Comparison of ENCODE assay signal across 26 cellular contexts in genomic region chr12:130519-130918, GRCh38.
"Had no signal": no experiment of that assay in that cellular context is flagged by ENCODE, and none has a peak within 500 bp of the region (broad histone marks: within the 10 kb centered on the region; RNA-seq: fewer than 3 reads in every experiment).

No MANE protein-coding gene starts in this region.

- H3K4me3 ChIP-seq: colonic mucosa, coronary artery, dorsolateral prefrontal cortex, esophagus muscularis mucosa, esophagus squamous epithelium, gastrocnemius medialis, gastroesophageal sphincter had no signal

- ATAC-seq: effector memory CD8-positive, alpha-beta T cell; esophagus mucosa; foreskin keratinocyte; gastrocnemius medialis; gastroesophageal sphincter had no signal

- H3K4me1 ChIP-seq: colonic mucosa, esophagus muscularis mucosa, esophagus squamous epithelium, foreskin keratinocyte, gastrocnemius medialis, gastroesophageal sphincter had no signal

- H3K36me3 ChIP-seq: colonic mucosa, esophagus muscularis mucosa, esophagus squamous epithelium, gastrocnemius medialis, gastroesophageal sphincter had no signal

- H3K27ac ChIP-seq: colonic mucosa, coronary artery, dorsolateral prefrontal cortex, epithelial cell of prostate, esophagus muscularis mucosa, esophagus squamous epithelium, foreskin keratinocyte, gastrocnemius medialis, gastroesophageal sphincter had no signal

- FAIRE-seq: colon, endometrium, endothelial cell of umbilical vein, frontal cortex had no signal

- H3K27me3 ChIP-seq: colonic mucosa, dorsolateral prefrontal cortex, foreskin keratinocyte had no signal

- DNase-seq: colonic mucosa; cortex of kidney; dermis blood vessel endothelial cell; dorsolateral prefrontal cortex; effector CD4-positive, alpha-beta T cell; effector CD8-positive, alpha-beta T cell; effector memory CD4-positive, alpha-beta T cell; effector memory CD8-positive, alpha-beta T cell; endodermal cell; erythroblast; esophagus squamous epithelium; foreskin fibroblast; foreskin keratinocyte; foreskin melanocyte; gastrocnemius medialis; glutamatergic neuron; head of caudate nucleus had no signal

- H3K9me3 ChIP-seq: colonic mucosa, esophagus muscularis mucosa, esophagus squamous epithelium, gastrocnemius medialis, gastroesophageal sphincter had no signal
